ENCODE assay signal across 16 cellular contexts in the genomic region with DNA sequence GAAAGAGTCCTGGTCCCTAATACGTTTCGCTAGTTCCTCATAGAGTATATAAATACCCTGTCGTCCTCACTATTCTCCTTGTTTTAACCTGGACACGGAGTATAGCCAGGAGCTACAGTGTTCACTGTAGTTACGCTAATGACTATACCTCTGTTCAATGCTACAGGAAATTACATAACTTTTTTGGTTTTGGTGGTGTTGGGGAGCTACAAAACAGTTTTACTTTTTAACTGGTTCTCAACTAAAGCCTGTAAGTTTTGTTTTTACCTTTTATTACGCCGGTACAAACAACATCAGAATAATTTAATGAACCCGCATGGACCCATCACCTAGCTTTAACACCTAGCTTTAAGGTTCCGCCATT. TPM values are rescaled to one million over a fixed set of nuclear protein-coding genes. Genes with fewer than 3 reads are reported as not detected.
DNase-seq lines count a peak whose midpoint lies in the region; ATAC-seq lines count a peak whose summit lies in the region.
"Had no signal": no experiment of that assay in that cellular context is flagged by ENCODE, and none has a peak within 500 bp of the region (broad histone marks: within the 10 kb centered on the region; RNA-seq: fewer than 3 reads in every experiment).

No MANE protein-coding gene starts in this region.

- no peak overlapping the region for H3K27ac ChIP-seq in BLaER1

- H3K27ac Mint-ChIP-seq in T-helper 17 cell (peak overlapping the region; percentile 93), immature natural killer cell (peak overlapping the region; percentile 37 to 91 (median 68))
- H3K27ac Mint-ChIP-seq: activated T-helper 2 cell treated with anti-CD3 and anti-CD28 coated beads, Interferon-gamma antibody, Interleukin-2, Interleukin-4, amounts not matched to agents 10 μg/mL and 5 μg/mL and 100 μg/mL, durations not matched to agents 14 hours and 24 hours and 36 hours had no signal

- no peaks in the 10 kb centered on the region for H3K36me3 Mint-ChIP-seq in T-helper 17 cell (ENCODE audit: low read depth)
- peaks cover 0 to 11% (median 4%) of the 10 kb centered on the region in 3 donors for H3K36me3 Mint-ChIP-seq in immature natural killer cell

- peak overlapping the region; percentile 95 for H3K4me2 ChIP-seq in BLaER1

- no peak for ATAC-seq in T-helper 17 cell
- no peak for ATAC-seq in GM19324 (IDR thresholded peaks at IDR 0.05; ENCODE audit: low FRiP score, unreplicated experiment)
- ATAC-seq: stimulated activated memory B cell treated with anti-CD40 and anti-IgM and Interleukin-4, amounts not matched to agents 10 μg/mL and 1 μg/mL and 100 μg/mL, for 72 hours had no signal

- H3K4me3 ChIP-seq in BLaER1: no peak overlapping the region

- peaks cover 35% of the 10 kb centered on the region for H3K4me1 Mint-ChIP-seq in T-helper 17 cell
- peaks cover 37 to 54% of the 10 kb centered on the region in 2 donors for H3K4me1 Mint-ChIP-seq in immature natural killer cell

- H3K36me3 ChIP-seq in BLaER1: peaks cover 11% of the 10 kb centered on the region

- H3K4me3 Mint-ChIP-seq in T-helper 17 cell (peak overlapping the region; percentile 91), immature natural killer cell (peak overlapping the region; percentile 58 to 92 (median 91))

- peaks cover 11% of the 10 kb centered on the region for H4K20me1 ChIP-seq in BLaER1

- peaks cover 12% of the 10 kb centered on the region for H3K9me3 ChIP-seq in BLaER1
- H3K9me3 ChIP-seq in T-helper 17 cell (ENCODE audit: control insufficient read depth, low read length, poor library complexity, severe bottlenecking): no peaks in the 10 kb centered on the region
- H3K9me3 ChIP-seq: HAP-1 had no signal

- peaks cover 38% of the 10 kb centered on the region for H3K4me1 ChIP-seq in BLaER1

- H3K27me3 Mint-ChIP-seq in T-helper 17 cell (no peaks in the 10 kb centered on the region), immature natural killer cell (ENCODE audit: low read depth in 3 of 3) (peaks cover 0 to 11% (median 3%) of the 10 kb centered on the region in 3 donors)
- H3K27me3 Mint-ChIP-seq: stimulated activated memory B cell treated with anti-CD40 and anti-IgM and Interleukin-4, amounts not matched to agents 10 μg/mL and 1 μg/mL and 100 μg/mL, for 72 hours had no signal

- no peaks in the 10 kb centered on the region for H3K9me3 Mint-ChIP-seq in immature natural killer cell
- H3K9me3 Mint-ChIP-seq: stimulated activated memory B cell treated with anti-CD40 and anti-IgM and Interleukin-4, amounts not matched to agents 10 μg/mL and 1 μg/mL and 100 μg/mL, for 72 hours had no signal

- H3K27me3 ChIP-seq in BLaER1: no peaks in the 10 kb centered on the region

- DNase-seq in GF-D8 (lab: John Stamatoyannopoulos, UW) (peak; percentile 49), T-helper 17 cell (no peak), immature natural killer cell (peak in 1 of 3 donors; percentile 21), ecto neural progenitor cell (ENCODE audit: low spot score) (no peak), GM19238 (ENCODE audit: insufficient read length, low spot score) (no peak), NCI-H526 (lab: John Stamatoyannopoulos, UW) (no peak)
- DNase-seq: Calu3, cortex of kidney, IMR-90, NCI-H2107, occipital lobe had no signal

- no peak overlapping the region for H3K9ac ChIP-seq in BLaER1

RNA-seq across cellular contexts. Expression of a gene that starts 1.5 kb away (rescaled TPM):
- total RNA-seq in T-helper 17 cell: 1 to 10 TPM; 3.2 to 4.4 TPM
- polyA plus RNA-seq in immature natural killer cell: 1 to 10 TPM in 2 of 3 donors, under 1 TPM in 1; 0.62 to 1.9 (median 1.8) TPM

RNA-seq across cellular contexts. Expression of a gene that starts 11.6 kb away (rescaled TPM):
- total RNA-seq in T-helper 17 cell: 1,000 to 10,000 TPM; 1,671 to 1,728 TPM
- 1,000 to 10,000 TPM in 1 of 3 donors, 100 to 1,000 TPM in 2; 429 to 1,389 (median 854) TPM for polyA plus RNA-seq in immature natural killer cell
